8 cellular contexts compared by ENCODE assay signal in the genomic region with DNA sequence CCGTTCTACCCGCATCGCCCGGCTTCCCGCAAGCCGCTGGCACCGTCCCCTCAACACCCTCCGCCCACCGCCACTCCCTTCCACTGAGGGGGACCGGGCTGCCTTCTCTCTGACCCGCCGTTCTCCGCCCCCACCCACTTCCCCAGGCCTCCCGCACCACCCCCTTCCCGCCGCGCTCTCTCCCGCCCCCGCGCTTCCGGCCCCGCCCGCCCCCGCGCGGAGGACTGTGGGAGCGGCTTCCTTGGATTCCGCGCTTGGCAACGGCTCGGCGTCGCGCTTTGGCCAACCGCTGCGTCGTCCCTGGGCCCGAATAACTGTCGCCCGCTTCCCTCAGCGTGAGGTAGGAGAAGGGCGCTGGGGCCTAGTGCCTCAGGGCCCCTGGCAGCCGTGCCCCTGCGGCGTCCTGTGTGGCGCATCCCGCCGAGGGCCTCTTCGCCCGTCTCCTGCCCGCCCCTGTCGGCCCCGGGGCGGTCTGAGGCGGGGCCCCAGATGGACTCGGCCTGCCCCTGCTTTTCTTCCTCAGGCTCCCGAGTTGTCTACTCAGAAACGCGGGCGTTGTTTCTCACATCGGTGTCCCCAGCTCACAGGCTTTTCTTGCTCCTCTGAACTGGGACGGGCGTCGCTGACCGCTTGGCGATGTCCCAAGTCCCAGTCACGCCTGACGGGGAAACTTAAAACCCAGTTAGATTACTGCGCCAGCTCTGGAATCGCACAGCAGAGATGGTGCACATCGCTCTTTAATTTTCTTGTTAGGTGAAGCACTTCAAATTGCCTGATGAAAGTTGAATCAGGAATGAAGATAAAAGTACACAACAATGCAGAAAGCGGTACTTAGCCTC. TPM values are rescaled to one million over a fixed set of nuclear protein-coding genes. Genes with fewer than 3 reads are reported as not detected.
DNase-seq lines count a peak whose midpoint lies in the region; ATAC-seq, FAIRE-seq and TF ChIP-seq lines count a peak whose summit lies in the region.

A gene with protein sequence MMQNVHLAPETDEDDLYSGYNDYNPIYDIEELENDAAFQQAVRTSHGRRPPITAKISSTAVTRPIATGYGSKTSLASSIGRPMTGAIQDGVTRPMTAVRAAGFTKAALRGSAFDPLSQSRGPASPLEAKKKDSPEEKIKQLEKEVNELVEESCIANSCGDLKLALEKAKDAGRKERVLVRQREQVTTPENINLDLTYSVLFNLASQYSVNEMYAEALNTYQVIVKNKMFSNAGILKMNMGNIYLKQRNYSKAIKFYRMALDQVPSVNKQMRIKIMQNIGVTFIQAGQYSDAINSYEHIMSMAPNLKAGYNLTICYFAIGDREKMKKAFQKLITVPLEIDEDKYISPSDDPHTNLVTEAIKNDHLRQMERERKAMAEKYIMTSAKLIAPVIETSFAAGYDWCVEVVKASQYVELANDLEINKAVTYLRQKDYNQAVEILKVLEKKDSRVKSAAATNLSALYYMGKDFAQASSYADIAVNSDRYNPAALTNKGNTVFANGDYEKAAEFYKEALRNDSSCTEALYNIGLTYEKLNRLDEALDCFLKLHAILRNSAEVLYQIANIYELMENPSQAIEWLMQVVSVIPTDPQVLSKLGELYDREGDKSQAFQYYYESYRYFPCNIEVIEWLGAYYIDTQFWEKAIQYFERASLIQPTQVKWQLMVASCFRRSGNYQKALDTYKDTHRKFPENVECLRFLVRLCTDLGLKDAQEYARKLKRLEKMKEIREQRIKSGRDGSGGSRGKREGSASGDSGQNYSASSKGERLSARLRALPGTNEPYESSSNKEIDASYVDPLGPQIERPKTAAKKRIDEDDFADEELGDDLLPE (plus strand): TSS at position 241 of the 839 bp plus-strand sequence. CDS start 7,229 bp downstream, outside the sequence.

- peak; percentile 66 for FAIRE-seq in RCC 7860 (lab: Jason Lieb, UNC)

- peak; percentile 93 for DNase-seq in DND-41
- peak; percentile 76 for DNase-seq in RCC 7860 (ENCODE audit: low spot score)
- DNase-seq in activated T-helper 1 cell treated with anti-CD3 and anti-CD28 coated beads, Interleukin-12 subunit alpha, Interleukin-12 subunit beta, Interleukin-2, Interleukin-4 antibody, amounts not matched to agents 30 ng/mL and 10 ng/mL and 1 ng/mL, durations not matched to agents 14 hours and 24 hours and 36 hours (ENCODE audit: low spot score), result peak; percentile 85
- peak; percentile 86 for DNase-seq in fibroblast of gingiva (ENCODE audit: low read depth)
- peak; percentile 86 for DNase-seq in naive B cell
- DNase-seq in stimulated activated CD8-positive, alpha-beta memory T cell treated with anti-CD3 and anti-CD28 coated beads, Interleukin-7, amount 100 ng/mL, for 48 hours (ENCODE audit: extremely low read depth in 1 of 2, low read depth in 1 of 2), result peak; percentile 58 to 75

- peaks cover 2% of the 10 kb centered on the region for H3K36me3 Mint-ChIP-seq in activated T-helper 1 cell treated with anti-CD3 and anti-CD28 coated beads, Interleukin-12 subunit alpha, Interleukin-12 subunit beta, Interleukin-2, Interleukin-4 antibody, amounts not matched to agents 30 ng/mL and 10 ng/mL and 1 ng/mL, durations not matched to agents 14 hours and 24 hours and 36 hours (ENCODE audit: low read depth)
- peaks cover 3 to 5% of the 10 kb centered on the region in 2 donors for H3K36me3 Mint-ChIP-seq in naive B cell

- TF ChIP-seq CTCF in DND-41 (IDR thresholded peaks at IDR 0.05; ENCODE audit: borderline replicate concordance, extremely low read depth, low read length, poor library complexity, severe bottlenecking) (no peak), KMS-11 (conservative IDR thresholded peaks at IDR 0.05; ENCODE audit: low read depth, low read length) (no peak)

- H2AFZ ChIP-seq in DND-41 (ENCODE audit: low read depth, low read length), result peak within 1 kb of the TSS; percentile 86
- H2AFZ ChIP-seq in KMS-11 (ENCODE audit: low read depth), result peak within 1 kb of the TSS; percentile 87

- H3K27ac ChIP-seq in DND-41 (ENCODE audit: low read length) (peak within 1 kb of the TSS; percentile 78), KMS-11 (peak within 1 kb of the TSS; percentile 55)

- H3K27me3 ChIP-seq in DND-41 (ENCODE audit: insufficient read depth, low read length, poor library complexity), result no peaks in the 10 kb centered on the region
- no peaks in the 10 kb centered on the region for H3K27me3 ChIP-seq in KMS-11 (ENCODE audit: insufficient read depth, low read depth)

- no peaks in the 10 kb centered on the region for H4K20me1 ChIP-seq in DND-41 (ENCODE audit: insufficient read depth, low read length)
- no peaks in the 10 kb centered on the region for H4K20me1 ChIP-seq in KMS-11 (ENCODE audit: insufficient read depth)

- H3K9me3 Mint-ChIP-seq in activated T-helper 1 cell treated with anti-CD3 and anti-CD28 coated beads, Interleukin-12 subunit alpha, Interleukin-12 subunit beta, Interleukin-2, Interleukin-4 antibody, amounts not matched to agents 30 ng/mL and 10 ng/mL and 1 ng/mL, durations not matched to agents 14 hours and 24 hours and 36 hours, result peaks cover 5% of the 10 kb centered on the region
- peaks cover 0 to 6% (median 4%) of the 10 kb centered on the region in 7 donors for H3K9me3 Mint-ChIP-seq in naive B cell

- peak within 1 kb of the TSS; percentile 88 for H3K4me3 Mint-ChIP-seq in activated T-helper 1 cell treated with anti-CD3 and anti-CD28 coated beads, Interleukin-12 subunit alpha, Interleukin-12 subunit beta, Interleukin-2, Interleukin-4 antibody, amounts not matched to agents 30 ng/mL and 10 ng/mL and 1 ng/mL, durations not matched to agents 14 hours and 24 hours and 36 hours
- peak within 1 kb of the TSS; percentile 92 to 97 (median 94) for H3K4me3 Mint-ChIP-seq in naive B cell

- H3K4me2 ChIP-seq in DND-41 (ENCODE audit: insufficient read depth, low read length), result peak within 1 kb of the TSS; percentile 71
- peak within 1 kb of the TSS; percentile 53 for H3K4me2 ChIP-seq in KMS-11

- peak within 1 kb of the TSS; percentile 72 for H3K9ac ChIP-seq in DND-41 (ENCODE audit: low read depth, low read length)
- peak within 1 kb of the TSS; percentile 56; the same call in 1 of the 2 replicates for H3K9ac ChIP-seq in KMS-11

- intact Hi-C loops in activated T-helper 1 cell treated with anti-CD3 and anti-CD28 coated beads, Interleukin-12 subunit alpha, Interleukin-12 subunit beta, Interleukin-2, Interleukin-4 antibody, amounts not matched to agents 30 ng/mL and 10 ng/mL and 1 ng/mL, durations not matched to agents 14 hours and 24 hours and 36 hours (cut with micrococcal nuclease), result loop anchor here (1.0 to 10.0 kb wide), 7 partner anchors 41 to 612 kb away; a partner anchor contains a TSS

- ATAC-seq in DND-41 (ENCODE audit: insufficient read depth, low read depth) (peak; percentile 87), GM21786 (IDR thresholded peaks at IDR 0.05; ENCODE audit: unreplicated experiment) (peak; percentile 91), naive B cell (ENCODE audit: low read depth in 2 of 2) (peak; percentile 82 to 86)

- no peaks in the 10 kb centered on the region for H3K27me3 Mint-ChIP-seq in activated T-helper 1 cell treated with anti-CD3 and anti-CD28 coated beads, Interleukin-12 subunit alpha, Interleukin-12 subunit beta, Interleukin-2, Interleukin-4 antibody, amounts not matched to agents 30 ng/mL and 10 ng/mL and 1 ng/mL, durations not matched to agents 14 hours and 24 hours and 36 hours (ENCODE audit: insufficient read depth)
- H3K27me3 Mint-ChIP-seq in naive B cell, result no peaks in the 10 kb centered on the region

- peaks cover 8% of the 10 kb centered on the region for H3K9me3 ChIP-seq in DND-41 (ENCODE audit: insufficient read depth, low read length, severe bottlenecking)

- H3K27ac Mint-ChIP-seq in activated T-helper 1 cell treated with anti-CD3 and anti-CD28 coated beads, Interleukin-12 subunit alpha, Interleukin-12 subunit beta, Interleukin-2, Interleukin-4 antibody, amounts not matched to agents 30 ng/mL and 10 ng/mL and 1 ng/mL, durations not matched to agents 14 hours and 24 hours and 36 hours, result peak within 1 kb of the TSS; percentile 88
- peak within 1 kb of the TSS; percentile 86 to 95 (median 92) for H3K27ac Mint-ChIP-seq in naive B cell

- peaks cover 22% of the 10 kb centered on the region for H3K79me2 ChIP-seq in DND-41 (ENCODE audit: insufficient read depth, low read length)
- H3K79me2 ChIP-seq in KMS-11 (ENCODE audit: insufficient read depth, low read depth), result no peaks in the 10 kb centered on the region

- H3K4me3 ChIP-seq in DND-41 (ENCODE audit: low read depth in 1 of 2, low read length in 2 of 2), result peak within 1 kb of the TSS; percentile 44 to 82
- no peak within 1 kb of the TSS for H3K4me3 ChIP-seq in KMS-11 (IDR thresholded peaks at IDR 0.05; ENCODE audit: insufficient read depth, low read depth, low read length)

- peaks cover 16% of the 10 kb centered on the region for H3K4me1 ChIP-seq in DND-41 (ENCODE audit: insufficient read depth, low read length)
- no peaks in the 10 kb centered on the region for H3K4me1 ChIP-seq in KMS-11 (ENCODE audit: low read depth, poor library complexity, severe bottlenecking)

- peaks cover 26% of the 10 kb centered on the region for H3K4me1 Mint-ChIP-seq in activated T-helper 1 cell treated with anti-CD3 and anti-CD28 coated beads, Interleukin-12 subunit alpha, Interleukin-12 subunit beta, Interleukin-2, Interleukin-4 antibody, amounts not matched to agents 30 ng/mL and 10 ng/mL and 1 ng/mL, durations not matched to agents 14 hours and 24 hours and 36 hours (ENCODE audit: low read depth)
- H3K4me1 Mint-ChIP-seq in naive B cell, result peaks cover 9 to 16% (median 12%) of the 10 kb centered on the region in 3 donors

- no peaks in the 10 kb centered on the region for H3K36me3 ChIP-seq in DND-41 (ENCODE audit: insufficient read depth, low read length)
- no peaks in the 10 kb centered on the region for H3K36me3 ChIP-seq in KMS-11 (ENCODE audit: insufficient read depth)

RNA-seq across cellular contexts. Expression of the gene that starts here (rescaled TPM):
- 1.5 TPM in 2 replicates for total RNA-seq in activated T-helper 1 cell treated with anti-CD3 and anti-CD28 coated beads, Interleukin-12 subunit alpha, Interleukin-12 subunit beta, Interleukin-2, Interleukin-4 antibody, amounts not matched to agents 30 ng/mL and 10 ng/mL and 1 ng/mL, durations not matched to agents 14 hours and 24 hours and 36 hours
- 10 to 100 TPM in 3 of 6 donors, 1 to 10 TPM in 3; 4.6 to 13.6 (median 10.0) TPM for polyA plus RNA-seq in naive B cell (ENCODE audit: low read depth in 6 of 6)
